8 cellular contexts compared by ENCODE assay signal in genomic region chr13:29594710-29595379, GRCh38. TPM values are rescaled to one million over a fixed set of nuclear protein-coding genes. Genes with fewer than 3 reads are reported as not detected.
A peak's percentile ranks its signal among the peaks of the same experiment; 100 is the strongest.
DNase-seq lines count a peak whose midpoint lies in the region; ATAC-seq and TF ChIP-seq lines count a peak whose summit lies in the region.

No MANE protein-coding gene starts in this region.

- TF ChIP-seq CTCF in PC-9 (conservative IDR thresholded peaks at IDR 0.05) (no peak), fibroblast of the aortic adventitia (IDR thresholded peaks at IDR 0.05; ENCODE audit: insufficient read depth, low read length) (no peak), neutrophil (IDR thresholded peaks at IDR 0.05) (no peak)

- H3K9me3 ChIP-seq in PC-9 (ENCODE audit: insufficient read depth, low read depth) (no peaks in the 10 kb centered on the region), neutrophil (no peaks in the 10 kb centered on the region)

- peaks cover 6% of the 10 kb centered on the region; the same call in 1 of the 2 replicates for H3F3A ChIP-seq in PC-9 (ENCODE audit: insufficient read depth, low read depth)

- DNase-seq in AG08395 (ENCODE audit: low spot score) (peak; percentile 61), PC-9 (peak in 1 of 2 experiments; percentile 34), fibroblast of the aortic adventitia (ENCODE audit: low read depth) (peak; percentile 64)
- DNase-seq in activated T-helper 9 cell treated with anti-CD3 and anti-CD28 coated beads, Interleukin-2, amount 50 U/mL, for 16 hours (ENCODE audit: low read depth) = peak; percentile 62

- H3K36me3 ChIP-seq in PC-9 (ENCODE audit: low read depth) = 0 out of 2 replicates have a peak, but pooled peaks cover 8% of the 10 kb centered on the region
- H3K36me3 ChIP-seq in neutrophil = no peaks in the 10 kb centered on the region

- POLR2A ChIA-PET in PC-9 (lab: Charles Lee; ENCODE audit: unreplicated experiment) = interaction anchor here (0.6 kb wide), 1 partner anchor 551 kb away, joined by 5 read pairs; no protein-coding TSS in a partner anchor

- peak overlapping the region; percentile 88 for H3K4me2 ChIP-seq in PC-9

- H3K79me2 ChIP-seq in PC-9 (ENCODE audit: low read depth) = peaks cover 55% of the 10 kb centered on the region

- H3K4me3 ChIP-seq in PC-9 (peak overlapping the region; percentile 92), fibroblast of the aortic adventitia (ENCODE audit: low read depth, low read length) (peak overlapping the region; percentile 85), neutrophil (ENCODE audit: low read depth in 1 of 2, low read length in 1 of 2) (peak overlapping the region; percentile 63 to 64)

- CTCF ChIA-PET in PC-9 (lab: Charles Lee) = no interaction called here

- H4K20me1 ChIP-seq in PC-9 (ENCODE audit: insufficient read depth) = peaks cover 43% of the 10 kb centered on the region

- intact Hi-C loops in PC-9 (cut with micrococcal nuclease; ENCODE audit: unreplicated experiment) = loop anchor here (10.0 kb wide), 1 partner anchor 110 kb away; no protein-coding TSS in a partner anchor

- peak overlapping the region; percentile 87 for H3K27ac ChIP-seq in PC-9
- H3K27ac ChIP-seq in neutrophil = no peak overlapping the region
- peak overlapping the region; percentile 17 for H3K27ac ChIP-seq in temporal lobe (ENCODE audit: low read depth, low read length)

- peaks cover 19% of the 10 kb centered on the region for H3K4me1 ChIP-seq in PC-9 (replicated peaks; ENCODE audit: insufficient read depth)
- peaks cover 9 to 12% of the 10 kb centered on the region in 2 experiments for H3K4me1 ChIP-seq in neutrophil (ENCODE audit: control insufficient read depth in 1 of 2, insufficient read depth in 1 of 2, low read depth in 1 of 2, low read length in 1 of 2)

- ATAC-seq in GM18867 (IDR thresholded peaks at IDR 0.05; ENCODE audit: unreplicated experiment) = peak; percentile 40
- ATAC-seq in HG03060 (IDR thresholded peaks at IDR 0.05; ENCODE audit: low read depth, unreplicated experiment) = peak; percentile 21

- no peaks in the 10 kb centered on the region for H3K9me2 ChIP-seq in PC-9 (ENCODE audit: insufficient read depth)

- no peaks in the 10 kb centered on the region for H3K27me3 ChIP-seq in PC-9 (ENCODE audit: insufficient read depth, low read depth)
- H3K27me3 ChIP-seq in neutrophil = peaks cover 27% of the 10 kb centered on the region

- H2AFZ ChIP-seq in PC-9 = peak overlapping the region; percentile 58; the same call in 1 of the 2 replicates

- TSS peak; percentile 34 for BruUV-seq in PC-9 (replicated peaks; lab: Mats Ljungman, UMichigan)

RNA-seq across cellular contexts. Expression of gene SLC7A1, which starts 0.6 kb away (rescaled TPM):
- total RNA-seq in PC-9 (2021) = 55.4 and 62.8 TPM in 2 replicates
- 3.8 and 33.1 TPM in 2 replicates for total RNA-seq in fibroblast of the aortic adventitia (ENCODE audit: low replicate concordance)
- total RNA-seq in temporal lobe = 37.9 TPM
